ENCODE assay signal across 25 cellular contexts in the genomic region with DNA sequence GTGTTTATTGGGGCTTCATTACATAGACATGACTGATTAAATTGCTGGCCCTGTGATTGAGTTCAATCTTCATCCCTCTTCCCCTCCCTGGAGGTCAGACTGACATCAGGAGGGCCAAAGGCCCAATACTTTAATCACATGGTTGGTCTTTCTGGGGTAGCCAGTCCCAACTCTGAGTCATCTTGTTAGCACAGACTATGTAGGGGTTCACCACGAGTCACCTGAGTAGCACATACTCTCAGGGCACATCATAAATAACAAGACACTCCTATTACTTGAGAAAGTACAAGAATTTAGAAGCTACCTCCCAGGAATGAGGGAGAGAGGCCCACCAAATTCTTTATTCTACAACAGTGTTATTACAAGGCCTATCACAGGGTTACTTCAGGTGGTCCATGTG. TPM values are rescaled to one million over a fixed set of nuclear protein-coding genes. Genes with fewer than 3 reads are reported as not detected.
DNase-seq lines count a peak whose midpoint lies in the region; ATAC-seq, FAIRE-seq and TF ChIP-seq lines count a peak whose summit lies in the region.
"Had no signal": no experiment of that assay in that cellular context is flagged by ENCODE, and none has a peak within 500 bp of the region (broad histone marks: within the 10 kb centered on the region; RNA-seq: fewer than 3 reads in every experiment).

No MANE protein-coding gene starts in this region.

- H2AFZ ChIP-seq in ACC112 (ENCODE audit: low read length, unreplicated experiment), result no peak overlapping the region
- H2AFZ ChIP-seq in GM23248, result no peak overlapping the region
- H2AFZ ChIP-seq: PC-9 had no signal

- DNase-seq in GM23248, result peak; percentile 48
- peak; percentile 65 for DNase-seq in RKO (ENCODE audit: low spot score)
- DNase-seq in foreskin keratinocyte, result no peak
- DNase-seq in SIG-M5 treated with dmso at 0.1 percent for 504 hours (lab: John Stamatoyannopoulos, UW; ENCODE audit: unreplicated experiment), result no peak
- no peak for DNase-seq in kidney
- DNase-seq in GM20000 (ENCODE audit: low spot score), result no peak
- no peak for DNase-seq in colonic mucosa
- DNase-seq: activated CD4-positive, CD25-positive, alpha-beta regulatory T cell treated with anti-CD3 and anti-CD28 coated beads, Interleukin-2, amount 50 U/mL, for 72 hours; effector memory CD4-positive, alpha-beta T cell; heart right ventricle; Karpas-422; mucosa of descending colon; NCI-H1092 treated with DMSO at 0.1 percent for 48 hours; NCI-H2029 treated with DMSO at 0.1 percent for 48 hours; NCI-H446; nephron progenitor cell; right lobe of liver; SHP77 treated with DMSO at 0.1 percent for 48 hours; stimulated activated CD4-positive, alpha-beta T cell treated with anti-CD3 and anti-CD28 coated beads, Interleukin-15, amount 100 ng/mL, for 24 hours; T-helper 1 cell had no signal

- H4K20me1 ChIP-seq in GM23248 (ENCODE audit: insufficient read depth), result no peaks in the 10 kb centered on the region

- no peaks in the 10 kb centered on the region; the same call in 1 of the 2 replicates for H3F3A ChIP-seq in GM23248 (ENCODE audit: insufficient read depth)

- H3K4me3 ChIP-seq in ACC112 (ENCODE audit: low read depth, low read length), result no peak overlapping the region
- H3K4me3 ChIP-seq in GM23248, result no peak overlapping the region
- H3K4me3 ChIP-seq in kidney (ENCODE audit: low read length in 2 of 2), result no peak overlapping the region
- H3K4me3 ChIP-seq in colonic mucosa, result no peak overlapping the region
- H3K4me3 ChIP-seq: HAP-1, heart right ventricle, mucosa of descending colon, PC-9, right lobe of liver had no signal

- ATAC-seq in foreskin keratinocyte, result peak; percentile 67
- ATAC-seq: heart right ventricle, mucosa of descending colon, right lobe of liver had no signal

- H3K4me1 ChIP-seq in ACC112 (ENCODE audit: control insufficient read depth, insufficient read depth, low read length, unreplicated experiment) (peaks cover 9% of the 10 kb centered on the region), GM23248 (ENCODE audit: insufficient read depth) (peaks cover 9% of the 10 kb centered on the region; the same call in 1 of the 2 replicates), foreskin keratinocyte (no peaks in the 10 kb centered on the region), kidney (ENCODE audit: control insufficient read depth in 1 of 2, insufficient read depth in 1 of 2, low read depth in 1 of 2, low read length in 2 of 2) (no peaks in the 10 kb centered on the region), colonic mucosa (no peaks in the 10 kb centered on the region)
- H3K4me1 ChIP-seq: heart right ventricle, right lobe of liver had no signal

- no peaks in the 10 kb centered on the region for H3K9me2 ChIP-seq in GM23248 (ENCODE audit: insufficient read depth)

- no peak overlapping the region for H3K4me2 ChIP-seq in GM23248 (ENCODE audit: unreplicated experiment)
- H3K4me2 ChIP-seq: PC-9 had no signal

- H3K9ac ChIP-seq in GM23248, result no peak overlapping the region
- no peak overlapping the region for H3K9ac ChIP-seq in kidney (ENCODE audit: low read length in 2 of 2)
- H3K9ac ChIP-seq in colonic mucosa (ENCODE audit: low read depth in 2 of 2, low read length in 2 of 2), result no peak overlapping the region

- H3K9me3 ChIP-seq in GM23248 (ENCODE audit: low read depth) (no peaks in the 10 kb centered on the region), kidney (ENCODE audit: control insufficient read depth in 1 of 2, low read length in 2 of 2) (no peaks in the 10 kb centered on the region), colonic mucosa (no peaks in the 10 kb centered on the region)
- H3K9me3 ChIP-seq: HAP-1, heart right ventricle, mucosa of descending colon, right lobe of liver had no signal

- H3K36me3 ChIP-seq in ACC112 (ENCODE audit: insufficient read depth, low read length) (peaks cover 16% of the 10 kb centered on the region; the same call in 1 of the 2 replicates), GM23248 (ENCODE audit: low read depth) (no peaks in the 10 kb centered on the region), kidney (ENCODE audit: control insufficient read depth in 1 of 2, insufficient read depth in 2 of 2, low read length in 2 of 2) (no peaks in the 10 kb centered on the region), colonic mucosa (no peaks in the 10 kb centered on the region)
- H3K36me3 ChIP-seq: heart right ventricle, right lobe of liver had no signal

- 83 to 91% methylated on average over 1 of the region's 1 CpG for WGBS in GM23248 (ENCODE audit: low coverage in 1 of 2, low lambda C conversion rate in 2 of 2, missing lambda C conversion rate in 2 of 2), 2 experiments

- no peak for FAIRE-seq in kidney (lab: Jason Lieb, UNC)
- FAIRE-seq: D721Med, TTC549 had no signal

- TF ChIP-seq CTCF in foreskin keratinocyte (conservative IDR thresholded peaks at IDR 0.05) (no peak), kidney (IDR thresholded peaks at IDR 0.05; ENCODE audit: borderline replicate concordance, extremely low read depth, insufficient read depth) (no peak), GM20000 (IDR thresholded peaks at IDR 0.05; ENCODE audit: extremely low read depth, missing control alignments) (no peak), colonic mucosa (IDR thresholded peaks at IDR 0.05) (no peak)

- H3K79me2 ChIP-seq in ACC112 (ENCODE audit: control insufficient read depth, insufficient read depth, low read length, unreplicated experiment), result peaks cover 8% of the 10 kb centered on the region
- no peaks in the 10 kb centered on the region for H3K79me2 ChIP-seq in GM23248 (ENCODE audit: insufficient read depth)

- H3K27me3 ChIP-seq in ACC112 (ENCODE audit: insufficient read depth, low read length), result no peaks in the 10 kb centered on the region
- H3K27me3 ChIP-seq in GM23248 (replicated peaks; ENCODE audit: insufficient read depth), result no peaks in the 10 kb centered on the region
- H3K27me3 ChIP-seq in foreskin keratinocyte, result no peaks in the 10 kb centered on the region
- H3K27me3 ChIP-seq in colonic mucosa, result no peaks in the 10 kb centered on the region
- H3K27me3 ChIP-seq: heart right ventricle, right lobe of liver had no signal

- intact Hi-C loops in kidney (cut with DNase I), result no loop called here
- intact Hi-C loops in colonic mucosa (cut with DNase I), result no loop called here

- H3K27ac ChIP-seq in ACC112 (ENCODE audit: low read depth, low read length) (peak overlapping the region; percentile 38; the same call in 1 of the 2 replicates), GM23248 (no peak overlapping the region), foreskin keratinocyte (no peak overlapping the region), kidney (ENCODE audit: low read depth in 2 of 2, low read length in 2 of 2) (no peak overlapping the region), colonic mucosa (no peak overlapping the region)
- H3K27ac ChIP-seq: heart right ventricle, PC-9, right lobe of liver had no signal

- in situ Hi-C loops in GM23248 (cut with MboI), result loop anchor here (25.0 kb wide), 2 partner anchors 269 to 444 kb away; a partner anchor contains a TSS

RNA-seq across cellular contexts. Expression of a gene that starts 11.3 kb away (rescaled TPM):
- 2.9 and 7.5 TPM in 2 replicates for total RNA-seq in GM23248 (2014; rRNA removed; shearing (Covaris generic))
- 4.4 and 5.2 TPM in 2 replicates for polyA plus RNA-seq in GM23248 (2016; fragmentation: Nextera tagmentation; extraction: Ambion mirVana)
- 23.2 and 27.3 TPM in 2 replicates for total RNA-seq in foreskin keratinocyte
- 11.2 and 14.5 TPM in 2 replicates for polyA plus RNA-seq in foreskin keratinocyte
- 2.4 TPM for total RNA-seq in kidney
- 1.1 TPM for polyA plus RNA-seq in kidney (ENCODE audit: insufficient read depth, low read depth, low replicate concordance)
- 10 to 100 TPM in 1 of 2 donors, 1 to 10 TPM in 1; 5.4 to 24.0 TPM for total RNA-seq in colonic mucosa

RNA-seq across cellular contexts. Expression of a gene that starts 28.1 kb away (rescaled TPM):
- total RNA-seq in GM23248 (2014; rRNA removed; shearing (Covaris generic)), result 48.6 and 50.6 TPM in 2 replicates
- polyA plus RNA-seq in GM23248 (2016; fragmentation: Nextera tagmentation; extraction: Ambion mirVana), result 75.0 and 82.1 TPM in 2 replicates
- 20.8 and 21.8 TPM in 2 replicates for total RNA-seq in foreskin keratinocyte
- 27.6 and 29.3 TPM in 2 replicates for polyA plus RNA-seq in foreskin keratinocyte
- total RNA-seq in kidney, result 61.5 TPM
- polyA plus RNA-seq in kidney (ENCODE audit: insufficient read depth, low read depth, low replicate concordance), result 68.1 TPM
- total RNA-seq in colonic mucosa, result 10 to 100 TPM; 54.2 to 60.6 TPM

Comparison
In these comparisons a context has a peak if more than half of its experiments do, and no peak if none do; other contexts are left out.
1. DNase-seq: peak in GM23248 (single experiment) and RKO (single experiment); none in foreskin keratinocyte (0 of 2), SIG-M5 treated with dmso at 0.1 percent for 504 hours (single experiment), kidney (single experiment), GM20000 (single experiment) and colonic mucosa (single experiment).